ENCODE assay signal across 1 cellular context in the genomic region with DNA sequence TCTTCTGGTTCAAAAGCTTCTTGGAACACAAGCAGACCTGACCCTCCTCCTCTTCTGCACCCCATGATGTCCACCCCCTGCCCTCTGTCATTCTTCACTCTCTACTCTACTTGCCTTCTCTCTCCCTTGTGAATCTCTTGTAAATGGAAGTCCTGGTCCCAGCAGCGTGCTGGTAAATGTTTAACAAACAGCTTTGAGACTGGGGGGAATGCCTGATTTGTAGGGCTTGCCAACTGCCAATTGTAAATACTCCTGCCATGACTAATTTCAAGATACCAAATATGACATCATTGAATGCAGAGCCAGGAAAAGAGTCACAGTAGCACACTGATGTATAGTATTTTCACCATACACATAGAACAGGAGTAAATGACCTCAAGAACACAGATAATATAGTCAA.
TF ChIP-seq lines count a peak whose summit lies in the region.

No MANE protein-coding gene starts in this region.

TF ChIP-seq in HEK293, 187 proteins besides CTCF, POLR2A, EP300 and RAD21 (continued from another document):
- TF ChIP-seq, protein P1, sequence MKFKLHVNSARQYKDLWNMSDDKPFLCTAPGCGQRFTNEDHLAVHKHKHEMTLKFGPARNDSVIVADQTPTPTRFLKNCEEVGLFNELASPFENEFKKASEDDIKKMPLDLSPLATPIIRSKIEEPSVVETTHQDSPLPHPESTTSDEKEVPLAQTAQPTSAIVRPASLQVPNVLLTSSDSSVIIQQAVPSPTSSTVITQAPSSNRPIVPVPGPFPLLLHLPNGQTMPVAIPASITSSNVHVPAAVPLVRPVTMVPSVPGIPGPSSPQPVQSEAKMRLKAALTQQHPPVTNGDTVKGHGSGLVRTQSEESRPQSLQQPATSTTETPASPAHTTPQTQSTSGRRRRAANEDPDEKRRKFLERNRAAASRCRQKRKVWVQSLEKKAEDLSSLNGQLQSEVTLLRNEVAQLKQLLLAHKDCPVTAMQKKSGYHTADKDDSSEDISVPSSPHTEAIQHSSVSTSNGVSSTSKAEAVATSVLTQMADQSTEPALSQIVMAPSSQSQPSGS (tag by site-specific recombination; IDR thresholded peaks at IDR 0.05; ENCODE audit: low read depth), result peak; percentile 92
TF ChIP-seq in HEK293: peak in this region for 18.
